1 cellular context compared by ENCODE assay signal in the genomic region with DNA sequence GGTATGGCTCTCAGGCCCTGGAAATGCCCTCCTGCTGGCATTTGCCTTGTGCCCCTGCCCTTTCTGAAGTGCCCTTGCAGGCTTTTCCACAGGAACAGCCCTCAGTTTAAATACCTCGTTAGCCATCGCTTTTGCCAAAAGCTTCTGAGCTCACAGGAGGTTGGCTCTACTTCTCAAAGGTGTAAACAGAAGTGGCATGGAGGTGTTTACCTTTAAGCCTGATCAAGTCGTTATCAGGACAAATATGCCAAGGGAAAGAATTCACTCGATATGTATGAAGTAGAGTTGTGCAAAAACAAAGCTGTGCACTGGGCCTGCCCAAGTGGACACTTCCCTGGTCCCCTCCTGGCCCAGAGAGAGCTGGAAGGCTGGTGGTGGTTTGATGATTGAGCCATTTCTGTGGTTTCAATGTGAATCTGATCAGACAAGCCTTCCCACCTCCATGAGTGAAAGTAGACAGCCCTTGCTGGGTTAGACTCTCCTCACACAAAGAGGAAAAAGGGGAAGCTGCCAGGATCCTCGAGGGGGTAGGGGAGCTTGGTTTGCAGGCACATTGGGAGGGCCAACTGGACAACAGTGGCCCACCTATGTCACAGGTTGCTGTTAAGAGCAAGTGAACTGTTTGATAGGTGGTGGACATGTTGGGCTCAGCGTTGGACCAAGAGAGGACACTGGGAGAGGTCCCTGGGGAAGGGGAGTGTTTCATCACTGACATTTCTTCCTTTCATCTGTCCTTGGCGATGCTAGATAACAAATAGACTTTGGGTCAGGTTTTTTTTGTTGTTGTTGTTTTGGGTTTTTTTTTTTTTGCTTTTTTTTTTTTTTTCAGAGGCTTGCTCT.
TF ChIP-seq lines count a peak whose summit lies in the region.

No MANE protein-coding gene starts in this region.

TF ChIP-seq in K562, 482 proteins besides CTCF, POLR2A, EP300 and RAD21 (continued from another document):
- TF ChIP-seq, protein P1, sequence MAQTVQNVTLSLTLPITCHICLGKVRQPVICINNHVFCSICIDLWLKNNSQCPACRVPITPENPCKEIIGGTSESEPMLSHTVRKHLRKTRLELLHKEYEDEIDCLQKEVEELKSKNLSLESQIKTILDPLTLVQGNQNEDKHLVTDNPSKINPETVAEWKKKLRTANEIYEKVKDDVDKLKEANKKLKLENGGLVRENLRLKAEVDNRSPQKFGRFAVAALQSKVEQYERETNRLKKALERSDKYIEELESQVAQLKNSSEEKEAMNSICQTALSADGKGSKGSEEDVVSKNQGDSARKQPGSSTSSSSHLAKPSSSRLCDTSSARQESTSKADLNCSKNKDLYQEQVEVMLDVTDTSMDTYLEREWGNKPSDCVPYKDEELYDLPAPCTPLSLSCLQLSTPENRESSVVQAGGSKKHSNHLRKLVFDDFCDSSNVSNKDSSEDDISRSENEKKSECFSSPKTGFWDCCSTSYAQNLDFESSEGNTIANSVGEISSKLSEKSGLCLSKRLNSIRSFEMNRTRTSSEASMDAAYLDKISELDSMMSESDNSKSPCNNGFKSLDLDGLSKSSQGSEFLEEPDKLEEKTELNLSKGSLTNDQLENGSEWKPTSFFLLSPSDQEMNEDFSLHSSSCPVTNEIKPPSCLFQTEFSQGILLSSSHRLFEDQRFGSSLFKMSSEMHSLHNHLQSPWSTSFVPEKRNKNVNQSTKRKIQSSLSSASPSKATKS (CRISPR knock-in tag; IDR thresholded peaks at IDR 0.05), result no peak
- TF ChIP-seq GATA2 (CRISPR knock-in tag; IDR thresholded peaks at IDR 0.05) (peak; percentile 34; the same call in 1 of the 2 replicates), NBN (IDR thresholded peaks at IDR 0.05; ENCODE audit: low read depth) (no peak), DPF2 (IDR thresholded peaks at IDR 0.05) (peak; percentile 54; the same call in 1 of the 2 replicates), ZNF217 (CRISPR knock-in tag; IDR thresholded peaks at IDR 0.05) (no peak), SMAD4 (CRISPR knock-in tag; conservative IDR thresholded peaks at IDR 0.05) (no peak), HDGF (IDR thresholded peaks at IDR 0.05) (no peak), DMBX1 (CRISPR knock-in tag; IDR thresholded peaks at IDR 0.05; ENCODE audit: borderline replicate concordance) (no peak), SPI1 (IDR thresholded peaks at IDR 0.05; ENCODE audit: borderline replicate concordance, low read depth, low read length) (peak; percentile 63; the same call in 1 of the 2 replicates), SP1 (CRISPR knock-in tag; IDR thresholded peaks at IDR 0.05) (0 out of 2 replicates have a peak, but pooled peaks have one; percentile 32), NR2C2 (CRISPR knock-in tag; IDR thresholded peaks at IDR 0.05) (peak; percentile 46; the same call in 1 of the 2 replicates), NR2C2 (tag; IDR thresholded peaks at IDR 0.05) (no peak; the same call in 1 of the 2 replicates), MED1 (CRISPR knock-in tag; IDR thresholded peaks at IDR 0.05; ENCODE audit: borderline replicate concordance) (no peak), ZFPM2 (CRISPR knock-in tag; IDR thresholded peaks at IDR 0.05) (no peak), TAL1 (IDR thresholded peaks at IDR 0.05) (0 out of 2 replicates have a peak, but pooled peaks have one; percentile 6), FOXA1 (IDR thresholded peaks at IDR 0.05; ENCODE audit: borderline replicate concordance) (no peak), ZNF384 (IDR thresholded peaks at IDR 0.05; ENCODE audit: low read depth, low read length) (peak; percentile 78), ZNF3 (CRISPR knock-in tag; IDR thresholded peaks at IDR 0.05) (peak; percentile 90), ESRRA (IDR thresholded peaks at IDR 0.05; ENCODE audit: borderline replicate concordance, low read depth) (0 out of 2 replicates have a peak, but pooled peaks have one; percentile 10), MECOM (CRISPR knock-in tag; IDR thresholded peaks at IDR 0.05) (no peak), MEF2D (tag; conservative IDR thresholded peaks at IDR 0.05; ENCODE audit: low read depth) (no peak)
- TF ChIP-seq, protein P2, sequence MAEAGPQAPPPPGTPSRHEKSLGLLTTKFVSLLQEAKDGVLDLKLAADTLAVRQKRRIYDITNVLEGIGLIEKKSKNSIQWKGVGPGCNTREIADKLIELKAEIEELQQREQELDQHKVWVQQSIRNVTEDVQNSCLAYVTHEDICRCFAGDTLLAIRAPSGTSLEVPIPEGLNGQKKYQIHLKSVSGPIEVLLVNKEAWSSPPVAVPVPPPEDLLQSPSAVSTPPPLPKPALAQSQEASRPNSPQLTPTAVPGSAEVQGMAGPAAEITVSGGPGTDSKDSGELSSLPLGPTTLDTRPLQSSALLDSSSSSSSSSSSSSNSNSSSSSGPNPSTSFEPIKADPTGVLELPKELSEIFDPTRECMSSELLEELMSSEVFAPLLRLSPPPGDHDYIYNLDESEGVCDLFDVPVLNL (CRISPR knock-in tag; IDR thresholded peaks at IDR 0.05; ENCODE audit: low read depth), result no peak
- TF ChIP-seq, protein P3, sequence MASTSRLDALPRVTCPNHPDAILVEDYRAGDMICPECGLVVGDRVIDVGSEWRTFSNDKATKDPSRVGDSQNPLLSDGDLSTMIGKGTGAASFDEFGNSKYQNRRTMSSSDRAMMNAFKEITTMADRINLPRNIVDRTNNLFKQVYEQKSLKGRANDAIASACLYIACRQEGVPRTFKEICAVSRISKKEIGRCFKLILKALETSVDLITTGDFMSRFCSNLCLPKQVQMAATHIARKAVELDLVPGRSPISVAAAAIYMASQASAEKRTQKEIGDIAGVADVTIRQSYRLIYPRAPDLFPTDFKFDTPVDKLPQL (IDR thresholded peaks at IDR 0.05; ENCODE audit: extremely low read depth, insufficient read length), result no peak
- TF ChIP-seq, protein P4, sequence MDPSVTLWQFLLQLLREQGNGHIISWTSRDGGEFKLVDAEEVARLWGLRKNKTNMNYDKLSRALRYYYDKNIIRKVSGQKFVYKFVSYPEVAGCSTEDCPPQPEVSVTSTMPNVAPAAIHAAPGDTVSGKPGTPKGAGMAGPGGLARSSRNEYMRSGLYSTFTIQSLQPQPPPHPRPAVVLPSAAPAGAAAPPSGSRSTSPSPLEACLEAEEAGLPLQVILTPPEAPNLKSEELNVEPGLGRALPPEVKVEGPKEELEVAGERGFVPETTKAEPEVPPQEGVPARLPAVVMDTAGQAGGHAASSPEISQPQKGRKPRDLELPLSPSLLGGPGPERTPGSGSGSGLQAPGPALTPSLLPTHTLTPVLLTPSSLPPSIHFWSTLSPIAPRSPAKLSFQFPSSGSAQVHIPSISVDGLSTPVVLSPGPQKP (CRISPR knock-in tag; IDR thresholded peaks at IDR 0.05), result no peak
- TF ChIP-seq, protein P5, sequence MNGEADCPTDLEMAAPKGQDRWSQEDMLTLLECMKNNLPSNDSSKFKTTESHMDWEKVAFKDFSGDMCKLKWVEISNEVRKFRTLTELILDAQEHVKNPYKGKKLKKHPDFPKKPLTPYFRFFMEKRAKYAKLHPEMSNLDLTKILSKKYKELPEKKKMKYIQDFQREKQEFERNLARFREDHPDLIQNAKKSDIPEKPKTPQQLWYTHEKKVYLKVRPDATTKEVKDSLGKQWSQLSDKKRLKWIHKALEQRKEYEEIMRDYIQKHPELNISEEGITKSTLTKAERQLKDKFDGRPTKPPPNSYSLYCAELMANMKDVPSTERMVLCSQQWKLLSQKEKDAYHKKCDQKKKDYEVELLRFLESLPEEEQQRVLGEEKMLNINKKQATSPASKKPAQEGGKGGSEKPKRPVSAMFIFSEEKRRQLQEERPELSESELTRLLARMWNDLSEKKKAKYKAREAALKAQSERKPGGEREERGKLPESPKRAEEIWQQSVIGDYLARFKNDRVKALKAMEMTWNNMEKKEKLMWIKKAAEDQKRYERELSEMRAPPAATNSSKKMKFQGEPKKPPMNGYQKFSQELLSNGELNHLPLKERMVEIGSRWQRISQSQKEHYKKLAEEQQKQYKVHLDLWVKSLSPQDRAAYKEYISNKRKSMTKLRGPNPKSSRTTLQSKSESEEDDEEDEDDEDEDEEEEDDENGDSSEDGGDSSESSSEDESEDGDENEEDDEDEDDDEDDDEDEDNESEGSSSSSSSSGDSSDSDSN (IDR thresholded peaks at IDR 0.05; ENCODE audit: borderline replicate concordance in 1 of 2, low read depth in 2 of 2, low read length in 2 of 2), result no peak
- TF ChIP-seq, protein P6, sequence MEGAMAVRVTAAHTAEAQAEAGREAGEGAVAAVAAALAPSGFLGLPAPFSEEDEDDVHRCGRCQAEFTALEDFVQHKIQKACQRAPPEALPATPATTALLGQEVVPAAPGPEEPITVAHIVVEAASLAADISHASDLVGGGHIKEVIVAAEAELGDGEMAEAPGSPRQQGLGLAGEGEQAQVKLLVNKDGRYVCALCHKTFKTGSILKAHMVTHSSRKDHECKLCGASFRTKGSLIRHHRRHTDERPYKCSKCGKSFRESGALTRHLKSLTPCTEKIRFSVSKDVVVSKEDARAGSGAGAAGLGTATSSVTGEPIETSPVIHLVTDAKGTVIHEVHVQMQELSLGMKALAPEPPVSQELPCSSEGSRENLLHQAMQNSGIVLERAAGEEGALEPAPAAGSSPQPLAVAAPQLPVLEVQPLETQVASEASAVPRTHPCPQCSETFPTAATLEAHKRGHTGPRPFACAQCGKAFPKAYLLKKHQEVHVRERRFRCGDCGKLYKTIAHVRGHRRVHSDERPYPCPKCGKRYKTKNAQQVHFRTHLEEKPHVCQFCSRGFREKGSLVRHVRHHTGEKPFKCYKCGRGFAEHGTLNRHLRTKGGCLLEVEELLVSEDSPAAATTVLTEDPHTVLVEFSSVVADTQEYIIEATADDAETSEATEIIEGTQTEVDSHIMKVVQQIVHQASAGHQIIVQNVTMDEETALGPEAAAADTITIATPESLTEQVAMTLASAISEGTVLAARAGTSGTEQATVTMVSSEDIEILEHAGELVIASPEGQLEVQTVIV (CRISPR knock-in tag; IDR thresholded peaks at IDR 0.05; ENCODE audit: borderline replicate concordance), result no peak
- TF ChIP-seq, protein P7, sequence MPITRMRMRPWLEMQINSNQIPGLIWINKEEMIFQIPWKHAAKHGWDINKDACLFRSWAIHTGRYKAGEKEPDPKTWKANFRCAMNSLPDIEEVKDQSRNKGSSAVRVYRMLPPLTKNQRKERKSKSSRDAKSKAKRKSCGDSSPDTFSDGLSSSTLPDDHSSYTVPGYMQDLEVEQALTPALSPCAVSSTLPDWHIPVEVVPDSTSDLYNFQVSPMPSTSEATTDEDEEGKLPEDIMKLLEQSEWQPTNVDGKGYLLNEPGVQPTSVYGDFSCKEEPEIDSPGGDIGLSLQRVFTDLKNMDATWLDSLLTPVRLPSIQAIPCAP (CRISPR knock-in tag; IDR thresholded peaks at IDR 0.05; ENCODE audit: borderline replicate concordance), result no peak
- TF ChIP-seq, protein P8, sequence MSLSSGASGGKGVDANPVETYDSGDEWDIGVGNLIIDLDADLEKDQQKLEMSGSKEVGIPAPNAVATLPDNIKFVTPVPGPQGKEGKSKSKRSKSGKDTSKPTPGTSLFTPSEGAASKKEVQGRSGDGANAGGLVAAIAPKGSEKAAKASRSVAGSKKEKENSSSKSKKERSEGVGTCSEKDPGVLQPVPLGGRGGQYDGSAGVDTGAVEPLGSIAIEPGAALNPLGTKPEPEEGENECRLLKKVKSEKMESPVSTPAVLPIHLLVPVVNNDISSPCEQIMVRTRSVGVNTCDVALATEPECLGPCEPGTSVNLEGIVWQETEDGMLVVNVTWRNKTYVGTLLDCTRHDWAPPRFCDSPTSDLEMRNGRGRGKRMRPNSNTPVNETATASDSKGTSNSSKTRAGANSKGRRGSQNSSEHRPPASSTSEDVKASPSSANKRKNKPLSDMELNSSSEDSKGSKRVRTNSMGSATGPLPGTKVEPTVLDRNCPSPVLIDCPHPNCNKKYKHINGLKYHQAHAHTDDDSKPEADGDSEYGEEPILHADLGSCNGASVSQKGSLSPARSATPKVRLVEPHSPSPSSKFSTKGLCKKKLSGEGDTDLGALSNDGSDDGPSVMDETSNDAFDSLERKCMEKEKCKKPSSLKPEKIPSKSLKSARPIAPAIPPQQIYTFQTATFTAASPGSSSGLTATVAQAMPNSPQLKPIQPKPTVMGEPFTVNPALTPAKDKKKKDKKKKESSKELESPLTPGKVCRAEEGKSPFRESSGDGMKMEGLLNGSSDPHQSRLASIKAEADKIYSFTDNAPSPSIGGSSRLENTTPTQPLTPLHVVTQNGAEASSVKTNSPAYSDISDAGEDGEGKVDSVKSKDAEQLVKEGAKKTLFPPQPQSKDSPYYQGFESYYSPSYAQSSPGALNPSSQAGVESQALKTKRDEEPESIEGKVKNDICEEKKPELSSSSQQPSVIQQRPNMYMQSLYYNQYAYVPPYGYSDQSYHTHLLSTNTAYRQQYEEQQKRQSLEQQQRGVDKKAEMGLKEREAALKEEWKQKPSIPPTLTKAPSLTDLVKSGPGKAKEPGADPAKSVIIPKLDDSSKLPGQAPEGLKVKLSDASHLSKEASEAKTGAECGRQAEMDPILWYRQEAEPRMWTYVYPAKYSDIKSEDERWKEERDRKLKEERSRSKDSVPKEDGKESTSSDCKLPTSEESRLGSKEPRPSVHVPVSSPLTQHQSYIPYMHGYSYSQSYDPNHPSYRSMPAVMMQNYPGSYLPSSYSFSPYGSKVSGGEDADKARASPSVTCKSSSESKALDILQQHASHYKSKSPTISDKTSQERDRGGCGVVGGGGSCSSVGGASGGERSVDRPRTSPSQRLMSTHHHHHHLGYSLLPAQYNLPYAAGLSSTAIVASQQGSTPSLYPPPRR (CRISPR knock-in tag; IDR thresholded peaks at IDR 0.05; ENCODE audit: borderline replicate concordance), result no peak
